In the genomic region with DNA sequence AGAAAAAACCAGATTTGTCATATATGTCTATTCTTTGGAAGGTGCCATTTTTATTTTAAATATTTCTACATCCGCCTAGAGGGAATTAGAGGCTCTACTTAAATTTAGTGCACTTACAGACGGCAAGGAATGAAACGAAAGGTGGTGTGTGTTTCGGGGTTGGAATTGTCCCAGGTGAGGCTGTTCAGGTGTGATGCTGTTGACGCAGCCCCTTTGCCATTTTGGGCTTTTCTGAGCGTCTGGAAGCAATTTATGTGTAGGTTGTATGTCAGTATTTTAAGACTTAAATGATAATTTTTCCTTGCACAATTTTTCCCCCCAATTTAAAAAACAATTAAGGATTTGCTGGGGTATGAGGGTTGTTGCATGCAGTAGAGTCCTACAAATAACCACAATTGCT, we compare ENCODE assay signal across 8 cellular contexts. TPM values are rescaled to one million over a fixed set of nuclear protein-coding genes. Genes with fewer than 3 reads are reported as not detected.
DNase-seq lines count a peak whose midpoint lies in the region; ATAC-seq and TF ChIP-seq lines count a peak whose summit lies in the region.

No MANE protein-coding gene starts in this region.

- CTCF ChIA-PET in BJ (lab: Yijun Ruan, JAX) = no interaction called here

- H2AFZ ChIP-seq in Karpas-422 (ENCODE audit: low read length) = no peak overlapping the region

- H3K4me1 ChIP-seq in Karpas-422 (ENCODE audit: low read length) = peaks cover 63% of the 10 kb centered on the region

- no peaks in the 10 kb centered on the region for H3K27me3 ChIP-seq in BJ (ENCODE audit: control insufficient read depth, insufficient read depth, low read length)
- no peaks in the 10 kb centered on the region for H3K27me3 ChIP-seq in Karpas-422 (ENCODE audit: low read length)
- no peaks in the 10 kb centered on the region for H3K27me3 ChIP-seq in dorsolateral prefrontal cortex

- intact Hi-C loops in dorsolateral prefrontal cortex (cut with DNase I) = loop anchor here (10.0 kb wide), 2 partner anchors 340 to 1220 kb away; partner anchors contain the start of gene MED10 (in 2 of the 2)

- H3K4me1 Mint-ChIP-seq in nephron = peaks cover 61% of the 10 kb centered on the region

- POLR2A ChIA-PET in BJ (lab: Charles Lee) = no interaction called here

- no peaks in the 10 kb centered on the region for H3K27me3 Mint-ChIP-seq in nephron (ENCODE audit: low read depth)

- H3K9me3 Mint-ChIP-seq in nephron = no peaks in the 10 kb centered on the region

- peak overlapping the region; percentile 77 for H3K9ac ChIP-seq in Karpas-422 (ENCODE audit: low read length)

- H3K4me3 ChIP-seq in BJ (ENCODE audit: low read depth, low read length) (peak overlapping the region; percentile 60), Karpas-422 (ENCODE audit: low read length) (peak overlapping the region; percentile 83), dorsolateral prefrontal cortex (peak overlapping the region; percentile 39 to 92 (median 67))

- peaks cover 62% of the 10 kb centered on the region for H3K79me2 ChIP-seq in Karpas-422 (ENCODE audit: low read length)

- peaks cover 3% of the 10 kb centered on the region for H3K36me3 Mint-ChIP-seq in nephron (ENCODE audit: low read depth)

- no peaks in the 10 kb centered on the region for H3K9me2 ChIP-seq in Karpas-422 (replicated peaks; ENCODE audit: insufficient read depth, low read length)

- H3K4me2 ChIP-seq in Karpas-422 (ENCODE audit: low read depth, low read length, poor library complexity, severe bottlenecking) = peak overlapping the region; percentile 91

- no peaks in the 10 kb centered on the region for H3K9me3 ChIP-seq in Karpas-422 (ENCODE audit: low read length)

- H3K4me3 Mint-ChIP-seq in nephron = peak overlapping the region; percentile 75 to 93 (median 87)

- peaks cover 54% of the 10 kb centered on the region for H4K20me1 ChIP-seq in Karpas-422 (ENCODE audit: insufficient read depth, low read depth, low read length)

- DNase-seq in BJ (ENCODE audit: low read depth) (no peak), Karpas-422 (no peak), dorsolateral prefrontal cortex (no peak), islet precursor cell (no peak), SIG-M5 treated with dmso at 0.1 percent for 504 hours (lab: John Stamatoyannopoulos, UW; ENCODE audit: unreplicated experiment) (no peak)

- peak overlapping the region; percentile 61 to 78 (median 70) for H3K27ac Mint-ChIP-seq in nephron

- no peaks in the 10 kb centered on the region; the same call in none of the 2 replicates for H3K36me3 ChIP-seq in BJ (ENCODE audit: control insufficient read depth, insufficient read depth, low read length)
- H3K36me3 ChIP-seq in Karpas-422 (ENCODE audit: insufficient read depth, low read length) = peaks cover 12% of the 10 kb centered on the region; the same call in 1 of the 2 replicates

- TF ChIP-seq CTCF in BJ (IDR thresholded peaks at IDR 0.05; ENCODE audit: insufficient read depth, low read depth, low read length) = no peak
- TF ChIP-seq CTCF in dorsolateral prefrontal cortex (IDR thresholded peaks at IDR 0.05 in 54 of 56, conservative IDR thresholded peaks at IDR 0.05 in 2 of 56; ENCODE audit: low read depth in 1 of 56, partially characterized antibody in 56 of 56) = no peak
- no peak for TF ChIP-seq CTCF in nephron (IDR thresholded peaks at IDR 0.05; ENCODE audit: unreplicated experiment in 3 of 3)

- no peak for ATAC-seq in activated CD4-positive, CD25-positive, alpha-beta regulatory T cell treated with anti-CD3 and anti-CD28 coated beads, Interleukin-2, amount 50 U/mL, for 24 hours
- ATAC-seq in GM18873 (IDR thresholded peaks at IDR 0.05; ENCODE audit: low FRiP score, unreplicated experiment) = no peak

- H3K27ac ChIP-seq in Karpas-422 (ENCODE audit: low read length) (no peak overlapping the region), dorsolateral prefrontal cortex (peak overlapping the region in 1 of 59 donors; percentile 10)

RNA-seq across cellular contexts. Expression of gene TENT4A, which starts 2.0 kb away (rescaled TPM):
- 4.0 and 4.1 TPM in 2 replicates for polyA plus RNA-seq in BJ (2011; rRNA removed)
- polyA minus RNA-seq in BJ (2011; rRNA and poly(A)+ RNA removed) = 7.3 and 14.4 TPM in 2 replicates
- 38.1 and 45.3 TPM in 2 replicates for total RNA-seq in Karpas-422 (2014; rRNA removed; shearing (Covaris generic); ENCODE audit: low replicate concordance)
- 10 to 100 TPM; 22.3 to 43.3 (median 32.9) TPM for total RNA-seq in dorsolateral prefrontal cortex
